In genomic region chr20:18992418-18992817, GRCh38 we compare ENCODE assay signal across 14 cellular contexts.
DNase-seq lines count a peak whose midpoint lies in the region; ATAC-seq, FAIRE-seq and TF ChIP-seq lines count a peak whose summit lies in the region.
"Had no signal": no experiment of that assay in that cellular context is flagged by ENCODE, and none has a peak within 500 bp of the region (broad histone marks: within the 10 kb centered on the region; RNA-seq: fewer than 3 reads in every experiment).

No MANE protein-coding gene starts in this region.

- H3K27me3 Mint-ChIP-seq in endodermal cell (ENCODE audit: insufficient read depth) = peaks cover 3% of the 10 kb centered on the region

- POLR2A ChIA-PET in A549 (lab: Yijun Ruan, JAX) = interaction anchor here (0.6 kb wide), 2 partner anchors 12 to 113 kb away, joined by 4 to 7 read pairs; no protein-coding TSS in a partner anchor

- no peaks in the 10 kb centered on the region for H3K36me3 ChIP-seq in endodermal cell (ENCODE audit: control insufficient read depth, insufficient read depth, low read length)
- H3K36me3 ChIP-seq in small intestine (ENCODE audit: control insufficient read depth in 2 of 2, insufficient read depth in 2 of 2, low read length in 2 of 2) = no peaks in the 10 kb centered on the region

- WGBS in A549 (ENCODE audit: missing lambda C conversion rate) = 0% methylated on average over 1 of the region's 1 CpG
- 100% methylated on average over 1 of the region's 1 CpG for WGBS in endodermal cell (ENCODE audit: insufficient coverage in 1 of 2, insufficient read length in 1 of 2), 2 experiments
- 5 to 38% (median 15%) methylated on average over 1 of the region's 1 CpG for WGBS in small intestine, 3 donors

- TF ChIP-seq POLR2A in A549 (IDR thresholded peaks at IDR 0.05; ENCODE audit: low read length) = no peak

- H3K4me3 Mint-ChIP-seq in endodermal cell = no peak overlapping the region
- H3K4me3 Mint-ChIP-seq: CD14-positive monocyte; CD8-positive, alpha-beta T cell; HFFc6 had no signal

- H3K4me1 Mint-ChIP-seq in endodermal cell = no peaks in the 10 kb centered on the region
- H3K4me1 Mint-ChIP-seq: CD14-positive monocyte had no signal

- H3K4me1 ChIP-seq in A549 = no peaks in the 10 kb centered on the region
- H3K4me1 ChIP-seq in endodermal cell (ENCODE audit: control insufficient read depth, insufficient read depth, low read length) = no peaks in the 10 kb centered on the region
- no peaks in the 10 kb centered on the region for H3K4me1 ChIP-seq in small intestine (ENCODE audit: control insufficient read depth in 2 of 2, insufficient read depth in 1 of 2, low read depth in 1 of 2, low read length in 1 of 2)

- CTCF ChIA-PET in A549 (lab: Yijun Ruan, JAX) = interaction anchor here (0.6 to 1.3 kb wide), 2 partner anchors 214 to 1312 kb away, joined by 3 to 4 read pairs; no protein-coding TSS in a partner anchor

- no peak overlapping the region for H3K4me3 ChIP-seq in A549
- H3K4me3 ChIP-seq in endodermal cell (ENCODE audit: low read length) = no peak overlapping the region
- no peak overlapping the region for H3K4me3 ChIP-seq in small intestine (ENCODE audit: low read depth in 1 of 2, low read length in 2 of 2)

- peaks cover 9% of the 10 kb centered on the region; the same call in 1 of the 3 replicates for H3K9me3 ChIP-seq in A549
- no peaks in the 10 kb centered on the region for H3K9me3 ChIP-seq in endodermal cell (ENCODE audit: control insufficient read depth, low read length)
- H3K9me3 ChIP-seq in small intestine (ENCODE audit: control insufficient read depth, low read depth) = no peaks in the 10 kb centered on the region

- no peak for TF ChIP-seq RAD21 in A549 (conservative IDR thresholded peaks at IDR 0.05 in 1 of 2, IDR thresholded peaks at IDR 0.05 in 1 of 2)

- FAIRE-seq in A549 (lab: Jason Lieb, UNC) (no peak), GM19239 (lab: Jason Lieb, UNC) (peak; percentile 11), small intestine (lab: Jason Lieb, UNC) (no peak)
- FAIRE-seq: A204.1 had no signal

- H3K9ac ChIP-seq in endodermal cell (ENCODE audit: extremely low read depth, low read length, poor library complexity, severe bottlenecking) = no peak overlapping the region

- H3K27me3 ChIP-seq in endodermal cell (ENCODE audit: control insufficient read depth, insufficient read depth, low read length, poor library complexity, severe bottlenecking) (no peaks in the 10 kb centered on the region), small intestine (ENCODE audit: control insufficient read depth in 2 of 2, insufficient read depth in 2 of 2, low read length in 2 of 2) (no peaks in the 10 kb centered on the region)

- no peak for TF ChIP-seq EP300 in A549 (IDR thresholded peaks at IDR 0.05)

- no peak overlapping the region for H3K4me2 ChIP-seq in A549

- DNase-seq in A549 (ENCODE audit: low read depth in 1 of 2, low spot score in 1 of 2) = peak in 1 of 2 experiments; percentile 35
- DNase-seq in GM19239 (ENCODE audit: insufficient read length, low spot score) = no peak
- DNase-seq in endodermal cell = peak; percentile 5
- peak; percentile 60 for DNase-seq in small intestine
- DNase-seq in T1000 (lab: John Stamatoyannopoulos, UW) = no peak
- DNase-seq in middle frontal gyrus (ENCODE audit: extremely low spot score, low spot score) = no peak
- DNase-seq: Calu3; CD8-positive, alpha-beta T cell; DMS 273 treated with DMSO at 0.1 percent for 48 hours; HCEC 1CT; HFFc6 had no signal

- peaks cover 2% of the 10 kb centered on the region for H3K36me3 Mint-ChIP-seq in endodermal cell (ENCODE audit: low read depth)
- H3K36me3 Mint-ChIP-seq: CD14-positive monocyte; CD8-positive, alpha-beta T cell had no signal

- no peak for ATAC-seq in A549
- ATAC-seq in HG02973 (IDR thresholded peaks at IDR 0.05; ENCODE audit: unreplicated experiment) = no peak
- ATAC-seq: CD8-positive, alpha-beta T cell had no signal

- H3K9me3 Mint-ChIP-seq in endodermal cell = peaks cover 15% of the 10 kb centered on the region

- no peak overlapping the region for H3K27ac Mint-ChIP-seq in endodermal cell
- H3K27ac Mint-ChIP-seq: CD8-positive, alpha-beta T cell; HFFc6 had no signal

- no peak overlapping the region for H3K27ac ChIP-seq in A549
- H3K27ac ChIP-seq in endodermal cell (ENCODE audit: low read depth, low read length) = no peak overlapping the region
- H3K27ac ChIP-seq in small intestine (ENCODE audit: low read depth in 1 of 2, low read length in 1 of 2) = no peak overlapping the region

- TF ChIP-seq CTCF in A549 (IDR thresholded peaks at IDR 0.05) (no peak), endodermal cell (conservative IDR thresholded peaks at IDR 0.05) (no peak)

TF ChIP-seq in A549, 52 proteins besides CTCF, POLR2A, EP300 and RAD21:
- TF ChIP-seq MAX (IDR thresholded peaks at IDR 0.05) (no peak), RFX5 (IDR thresholded peaks at IDR 0.05) (no peak), GATA3 (IDR thresholded peaks at IDR 0.05; ENCODE audit: borderline replicate concordance) (peak; percentile 10; the same call in 1 of the 2 replicates)

Comparison
In these comparisons a context has a peak if more than half of its experiments do, and no peak if none do; other contexts are left out.
1. DNase-seq: peak in endodermal cell (single experiment) and small intestine (single experiment); none in GM19239 (single experiment), T1000 (single experiment) and middle frontal gyrus (single experiment).